In genomic region chr15:49045691-49046112, GRCh38 we compare ENCODE assay signal across 8 cellular contexts. TPM values are rescaled to one million over a fixed set of nuclear protein-coding genes. Genes with fewer than 3 reads are reported as not detected.
DNase-seq lines count a peak whose midpoint lies in the region; ATAC-seq, FAIRE-seq and TF ChIP-seq lines count a peak whose summit lies in the region.

No MANE protein-coding gene starts in this region.

- CTCF ChIA-PET in AG04450 (lab: Charles Lee) (interaction anchor here (0.6 to 1.7 kb wide), 3 partner anchors 37 to 186 kb away, joined by 3 to 7 read pairs (median 4); no protein-coding TSS in a partner anchor), MCF 10A (lab: Yijun Ruan, JAX) (interaction anchor here (0.6 to 2.0 kb wide), 6 partner anchors 13 to 808 kb away, joined by 3 to 6 read pairs (median 3); partner anchors contain the start of gene GALK2)

- no peak for TF ChIP-seq CTCF in AG04450 (IDR thresholded peaks at IDR 0.05; ENCODE audit: low read depth, low read length)
- no peak for TF ChIP-seq CTCF in MCF 10A (IDR thresholded peaks at IDR 0.05; ENCODE audit: unreplicated experiment)

- no peaks in the 10 kb centered on the region for H3K9me3 Mint-ChIP-seq in MCF 10A (ENCODE audit: unreplicated experiment)

- peak overlapping the region; percentile 89 for H3K4me3 ChIP-seq in AG04450 (ENCODE audit: low read depth, low read length)

- DNase-seq in AG04450 (ENCODE audit: low read depth, low spot score), result no peak
- peak; percentile 18 for DNase-seq in GM12892 (ENCODE audit: insufficient read length)
- DNase-seq in NCI-H69 (lab: John Stamatoyannopoulos, UW), result peak; percentile 57
- peak; percentile 44 for DNase-seq in MCF 10A (ENCODE audit: unreplicated experiment)
- peak; percentile 80 for DNase-seq in islet precursor cell
- DNase-seq in stimulated activated CD8-positive, alpha-beta memory T cell treated with anti-CD3 and anti-CD28 coated beads, Interleukin-2, amount 100 ng/mL, for 48 hours (ENCODE audit: low read depth in 2 of 2), result peak; percentile 2 to 4
- DNase-seq in stimulated activated naive CD4-positive, alpha-beta T cell treated with Interleukin-2 at 50 U/mL for 16 hours (lab: John Stamatoyannopoulos, UW), result no peak

- peak overlapping the region; percentile 94 for H3K27ac Mint-ChIP-seq in MCF 10A (ENCODE audit: low read depth, unreplicated experiment)

- peak overlapping the region; percentile 94 for H3K4me3 Mint-ChIP-seq in MCF 10A (ENCODE audit: unreplicated experiment)

- no peaks in the 10 kb centered on the region for H3K27me3 Mint-ChIP-seq in MCF 10A (ENCODE audit: insufficient read depth, unreplicated experiment)

- intact Hi-C loops in MCF 10A (cut with micrococcal nuclease), result loop anchor here (1.0 to 10.0 kb wide), 2 partner anchors 79 to 110 kb away; partner anchors contain the start of gene COPS2

- no peak for TF ChIP-seq POLR2A in GM12892 (IDR thresholded peaks at IDR 0.05; ENCODE audit: low read depth, low read length)

- no TSS peak for BruUV-seq in MCF 10A (replicated peaks; lab: Mats Ljungman, UMichigan)

- FAIRE-seq in GM12892 (lab: Jason Lieb, UNC), result peak; percentile 40

- no peaks in the 10 kb centered on the region for H3K27me3 ChIP-seq in AG04450 (ENCODE audit: control insufficient read depth, insufficient read depth, low read length)

- H3K27ac ChIP-seq in AG04450 (ENCODE audit: low read depth, low read length), result peak overlapping the region; percentile 42

- H3K36me3 Mint-ChIP-seq in MCF 10A (ENCODE audit: insufficient read depth, unreplicated experiment), result peaks cover 13% of the 10 kb centered on the region

- peak; percentile 33 for ATAC-seq in HG02763 (IDR thresholded peaks at IDR 0.05; ENCODE audit: unreplicated experiment)

- H3K4me1 Mint-ChIP-seq in MCF 10A (ENCODE audit: insufficient read depth, unreplicated experiment), result peaks cover 12% of the 10 kb centered on the region

- POLR2A ChIA-PET in AG04450 (lab: Yijun Ruan, JAX), result interaction anchor here (1.0 to 2.2 kb wide), 3 partner anchors 15 to 110 kb away, joined by 3 to 16 read pairs (median 7); partner anchors contain the start of gene COPS2
- POLR2A ChIA-PET in MCF 10A (lab: Yijun Ruan, JAX), result interaction anchor here (0.6 to 3.4 kb wide), 25 partner anchors 9 to 1303 kb away, joined by 3 to 25 read pairs (median 4); partner anchors contain the start of genes COPS2 and EID1

- H3K9me3 ChIP-seq in AG04450 (ENCODE audit: control insufficient read depth, insufficient read depth, low read length), result peaks cover 3% of the 10 kb centered on the region

RNA-seq across cellular contexts. Expression of gene SECISBP2L, which starts 0.5 kb away (rescaled TPM):
- 41.3 and 42.7 TPM in 2 replicates for polyA plus RNA-seq in AG04450 (2011; rRNA removed)
- 69.4 and 83.8 TPM in 2 replicates for polyA minus RNA-seq in AG04450 (2011; rRNA and poly(A)+ RNA removed)
- 12.4 TPM for polyA plus RNA-seq in GM12892 (2012; ENCODE audit: missing spikeins)
- total RNA-seq in MCF 10A (2022), result 19.6 and 32.3 TPM in 2 replicates

Comparison
In these comparisons a context has a peak if more than half of its experiments do, and no peak if none do; other contexts are left out.
1. DNase-seq: peak in GM12892 (single experiment), NCI-H69 (single experiment), MCF 10A (single experiment), islet precursor cell (single experiment) and stimulated activated CD8-positive, alpha-beta memory T cell treated with anti-CD3 and anti-CD28 coated beads, Interleukin-2, amount 100 ng/mL, for 48 hours (2 of 2); none in AG04450 (single experiment) and stimulated activated naive CD4-positive, alpha-beta T cell treated with Interleukin-2 at 50 U/mL for 16 hours (single experiment).